ENCODE assay signal across 8 cellular contexts in genomic region chr5:179763215-179763945, GRCh38. TPM values are rescaled to one million over a fixed set of nuclear protein-coding genes. Genes with fewer than 3 reads are reported as not detected.
A peak's percentile ranks its signal among the peaks of the same experiment; 100 is the strongest.
DNase-seq lines count a peak whose midpoint lies in the region; TF ChIP-seq lines count a peak whose summit lies in the region.

No MANE protein-coding gene starts in this region.

- H3K9me3 ChIP-seq in neural progenitor cell (ENCODE audit: low read depth) (no peaks in the 10 kb centered on the region), testis (no peaks in the 10 kb centered on the region)

- H3K4me1 ChIP-seq in neural progenitor cell = peaks cover 4% of the 10 kb centered on the region
- H3K4me1 ChIP-seq in testis = peaks cover 21% of the 10 kb centered on the region

- H3K4me3 Mint-ChIP-seq in neural progenitor cell = peak overlapping the region; percentile 2

- H3K27me3 ChIP-seq in neural progenitor cell (no peaks in the 10 kb centered on the region), testis (no peaks in the 10 kb centered on the region)

- H4K20me1 ChIP-seq in neural progenitor cell (ENCODE audit: low read depth) = peaks cover 97% of the 10 kb centered on the region

- 28 to 44% methylated on average over 10 of the region's 10 CpGs for WGBS in testis, 2 donors

- peaks cover 4% of the 10 kb centered on the region for H3K27me3 Mint-ChIP-seq in neural progenitor cell (ENCODE audit: insufficient read depth, low read depth)

- peaks cover 88% of the 10 kb centered on the region for H3K79me2 ChIP-seq in neural progenitor cell (ENCODE audit: low read depth)

- H3F3A ChIP-seq in neural progenitor cell (ENCODE audit: low read depth) = peaks cover 18% of the 10 kb centered on the region

- POLR2A ChIA-PET in HEK293T (lab: Yijun Ruan, JAX) = interaction anchor here (0.8 kb wide), 1 partner anchor 73 kb away, joined by 3 read pairs; no protein-coding TSS in a partner anchor

- no peak overlapping the region for H3K4me3 ChIP-seq in neural progenitor cell
- H3K4me3 ChIP-seq in testis = no peak overlapping the region

- peak overlapping the region; percentile 23 for H3K4me2 ChIP-seq in neural progenitor cell

- H3K27ac Mint-ChIP-seq in neural progenitor cell = no peak overlapping the region

- no peaks in the 10 kb centered on the region for H3K36me3 ChIP-seq in neural progenitor cell
- H3K36me3 ChIP-seq in testis (ENCODE audit: low read depth, missing control alignments) = no peaks in the 10 kb centered on the region

- DNase-seq in Daoy (ENCODE audit: low read depth) = peak; percentile 85
- peak; percentile 84 for DNase-seq in HEK293T (ENCODE audit: extremely low spot score)
- peak; percentile 61 for DNase-seq in NCI-H460 (ENCODE audit: extremely low read depth, low read depth)
- DNase-seq in activated CD8-positive, alpha-beta memory T cell treated with anti-CD3 and anti-CD28 coated beads, Interleukin-2, amount 50 U/mL, for 4 hours = peak; percentile 48
- peak; percentile 84 for DNase-seq in fibroblast of peridontal ligament (ENCODE audit: extremely low read depth)
- peak; percentile 82 for DNase-seq in neural progenitor cell (ENCODE audit: low spot score)
- peak; percentile 82 for DNase-seq in testis
- no peak for DNase-seq in NCI-H187 treated with DMSO at 0.1 percent for 48 hours (lab: John Stamatoyannopoulos, UW)

- CTCF ChIA-PET in HEK293T (lab: Yijun Ruan, JAX) = interaction anchor here (0.6 to 1.9 kb wide), 14 partner anchors 9 to 711 kb away, joined by 3 to 9 read pairs (median 4); partner anchors contain the start of gene LTC4S

- no peak overlapping the region for H2AFZ ChIP-seq in neural progenitor cell (replicated peaks)

- TF ChIP-seq CTCF in neural progenitor cell (IDR thresholded peaks at IDR 0.05) (peak; percentile 95), testis (IDR thresholded peaks at IDR 0.05) (peak; percentile 79 to 90 (median 87))

- no peak for TF ChIP-seq POLR2A in testis (IDR thresholded peaks at IDR 0.05)

- H3K27ac ChIP-seq in neural progenitor cell (peak overlapping the region; percentile 56), testis (peak overlapping the region in 1 of 2 donors; percentile 32)

- H3K9ac ChIP-seq in neural progenitor cell = no peak overlapping the region

- H3K9me3 Mint-ChIP-seq in neural progenitor cell = no peaks in the 10 kb centered on the region

- intact Hi-C loops in testis (cut with DNase I; ENCODE audit: low total_unique reads) = no loop called here

- peaks cover 6% of the 10 kb centered on the region for H3K36me3 Mint-ChIP-seq in neural progenitor cell

- H3K4me1 Mint-ChIP-seq in neural progenitor cell = peaks cover 60% of the 10 kb centered on the region

TF ChIP-seq in HEK293T, 16 proteins besides CTCF, POLR2A, EP300 and RAD21:
- TF ChIP-seq NFRKB (IDR thresholded peaks at IDR 0.05) = no peak
- no peak for TF ChIP-seq L3MBTL2 (conservative IDR thresholded peaks at IDR 0.05)
- no peak for TF ChIP-seq LEF1 (IDR thresholded peaks at IDR 0.05; ENCODE audit: borderline replicate concordance)
- TF ChIP-seq FOXA1 (IDR thresholded peaks at IDR 0.05) = no peak
- peak; percentile 52; the same call in 1 of the 2 replicates for TF ChIP-seq ZNF384 (IDR thresholded peaks at IDR 0.05)

RNA-seq across cellular contexts. Expression of gene LTC4S, which starts 30.4 kb away (rescaled TPM):
- total RNA-seq in Daoy (2014; rRNA removed; shearing (Covaris generic)) = not detected in 2 replicates
- 0.81 and 0.87 TPM in 2 replicates for total RNA-seq in NCI-H460 (2014; rRNA removed; shearing (Covaris generic))
- polyA plus RNA-seq in NCI-H460 (2014; cell fraction: nucleus; rRNA removed) = 0.99 TPM in 1 of 2 replicates, not detected in the other
- total RNA-seq in neural progenitor cell (ENCODE audit: low replicate concordance) (0.81 TPM in 1 of 2 replicates, not detected in the other), testis (10 to 100 TPM in 1 of 2 donors, 1 to 10 TPM in 1; 3.7 to 10.3 TPM)
- 4.8 TPM for polyA plus RNA-seq in testis (ENCODE audit: insufficient read depth, low read depth, low replicate concordance)

RNA-seq across cellular contexts. Expression of gene MAML1, which starts 30.8 kb away (rescaled TPM):
- 6.9 and 7.9 TPM in 2 replicates for total RNA-seq in Daoy (2014; rRNA removed; shearing (Covaris generic))
- total RNA-seq in NCI-H460 (2014; rRNA removed; shearing (Covaris generic)) = 13.0 and 13.1 TPM in 2 replicates
- 12.0 and 14.2 TPM in 2 replicates for polyA plus RNA-seq in NCI-H460 (2014; cell fraction: nucleus; rRNA removed)
- total RNA-seq in neural progenitor cell (ENCODE audit: low replicate concordance) (29.1 and 30.7 TPM in 2 replicates), testis (10 to 100 TPM; 52.5 to 60.7 TPM)
- polyA plus RNA-seq in testis (ENCODE audit: insufficient read depth, low read depth, low replicate concordance) = 23.5 TPM

RNA-seq across cellular contexts. Expression of gene MGAT4B, which starts 43.3 kb away (rescaled TPM):
- 52.9 and 62.7 TPM in 2 replicates for total RNA-seq in Daoy (2014; rRNA removed; shearing (Covaris generic))
- 94.0 and 101 TPM in 2 replicates for total RNA-seq in NCI-H460 (2014; rRNA removed; shearing (Covaris generic))
- 238 and 312 TPM in 2 replicates for polyA plus RNA-seq in NCI-H460 (2014; cell fraction: nucleus; rRNA removed)
- 32.1 and 52.9 TPM in 2 replicates for total RNA-seq in neural progenitor cell (ENCODE audit: low replicate concordance)
- total RNA-seq in testis = 100 to 1,000 TPM; 149 to 152 TPM
- 67.9 TPM for polyA plus RNA-seq in testis (ENCODE audit: insufficient read depth, low read depth, low replicate concordance)

RNA-seq across cellular contexts. Expression of gene SQSTM1, which starts 57.3 kb away (rescaled TPM):
- 311 and 335 TPM in 2 replicates for total RNA-seq in Daoy (2014; rRNA removed; shearing (Covaris generic))
- total RNA-seq in NCI-H460 (2014; rRNA removed; shearing (Covaris generic)) = 632 and 637 TPM in 2 replicates
- polyA plus RNA-seq in NCI-H460 (2014; cell fraction: nucleus; rRNA removed) = 1,377 and 1,626 TPM in 2 replicates
- total RNA-seq in neural progenitor cell (ENCODE audit: low replicate concordance) = 27.6 and 55.0 TPM in 2 replicates
- total RNA-seq in testis = 100 to 1,000 TPM; 192 to 255 TPM
- 165 TPM for polyA plus RNA-seq in testis (ENCODE audit: insufficient read depth, low read depth, low replicate concordance)
